In the genomic region with DNA sequence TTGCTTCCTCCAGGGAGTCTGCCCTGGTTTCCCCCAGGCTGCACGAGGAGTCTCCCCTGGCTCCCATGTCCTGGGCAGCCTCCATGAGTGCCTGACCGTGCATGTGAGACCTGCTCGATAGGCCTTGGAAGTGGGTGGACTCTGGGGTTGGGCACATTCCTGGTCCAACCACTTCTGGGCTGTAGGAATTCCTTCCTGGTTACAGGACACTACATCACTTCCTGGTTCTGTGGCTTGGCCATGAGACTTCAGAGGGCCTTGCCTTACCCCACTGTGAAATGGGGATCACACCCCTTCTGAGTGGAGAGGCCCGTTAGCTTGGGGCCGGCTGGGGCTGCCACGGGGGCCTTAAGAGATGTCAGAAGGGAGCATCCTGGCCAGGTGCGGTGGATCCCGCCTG, we compare ENCODE assay signal across 11 cellular contexts. TPM values are rescaled to one million over a fixed set of nuclear protein-coding genes. Genes with fewer than 3 reads are reported as not detected.
DNase-seq lines count a peak whose midpoint lies in the region; ATAC-seq and TF ChIP-seq lines count a peak whose summit lies in the region.
"Had no signal": no experiment of that assay in that cellular context is flagged by ENCODE, and none has a peak within 500 bp of the region (broad histone marks: within the 10 kb centered on the region; RNA-seq: fewer than 3 reads in every experiment).

No MANE protein-coding gene starts in this region.

- no peaks in the 10 kb centered on the region for H3K9me3 ChIP-seq in mucosa of descending colon

- intact Hi-C loops in mucosa of descending colon (cut with DNase I, micrococcal nuclease) = no loop called here
- intact Hi-C loops in posterior cingulate gyrus (cut with DNase I) = no loop called here

- ATAC-seq in mucosa of descending colon = peak; percentile 10
- ATAC-seq: stimulated activated effector memory CD8-positive, alpha-beta T cell treated with anti-CD3 and anti-CD28 coated beads, Interleukin-12 subunit alpha, Interleukin-12 subunit beta, amount 100 ng/mL, for 72 hours; WTC11 had no signal

- TF ChIP-seq CTCF in mucosa of descending colon (IDR thresholded peaks at IDR 0.05) = no peak

- peaks cover 12% of the 10 kb centered on the region for H3K4me1 ChIP-seq in mucosa of descending colon (ENCODE audit: low read depth)

- H3K36me3 ChIP-seq in mucosa of descending colon (ENCODE audit: low read depth) = no peaks in the 10 kb centered on the region

- no peak overlapping the region for H3K4me3 ChIP-seq in mucosa of descending colon

- DNase-seq in H4 (ENCODE audit: low spot score) (peak; percentile 95), astrocyte of the hippocampus (ENCODE audit: low read depth, low spot score) (peak; percentile 78), mucosa of descending colon (no peak), SK-N-DZ (ENCODE audit: low spot score) (no peak), posterior cingulate gyrus (no peak), nucleus accumbens (lab: John Stamatoyannopoulos, UW) (no peak)
- DNase-seq: cortex of kidney, hippocampal formation, NCI-H2107 had no signal

RNA-seq across cellular contexts. Expression of gene ZNF628, which starts 4.0 kb away (rescaled TPM):
- 1.4 and 3.9 TPM in 2 replicates for total RNA-seq in H4 (2014; rRNA removed; shearing (Covaris generic))
- 10 to 100 TPM in 1 of 3 donors, 1 to 10 TPM in 2; 6.8 to 11.1 (median 7.9) TPM for total RNA-seq in mucosa of descending colon
- 0.89 and 0.93 TPM in 2 replicates for polyA plus RNA-seq in SK-N-DZ (2014; cell fraction: cytosol; rRNA removed)
- 0.79 and 1.1 TPM in 2 replicates for polyA plus RNA-seq in SK-N-DZ (2014; cell fraction: nucleus; rRNA removed)

RNA-seq across cellular contexts. Expression of gene C19orf85, which starts 7.9 kb away (rescaled TPM):
- total RNA-seq in H4 (2014; rRNA removed; shearing (Covaris generic)) = not detected in 2 replicates
- total RNA-seq in mucosa of descending colon = not detected
- polyA plus RNA-seq in SK-N-DZ (2014; cell fraction: cytosol; rRNA removed) = 0.52 and 0.73 TPM in 2 replicates
- polyA plus RNA-seq in SK-N-DZ (2014; cell fraction: nucleus; rRNA removed) = 0.96 TPM in 1 of 2 replicates, not detected in the other

RNA-seq across cellular contexts. Expression of gene ISOC2, which starts 11.0 kb away (rescaled TPM):
- total RNA-seq in H4 (2014; rRNA removed; shearing (Covaris generic)) = 187 and 279 TPM in 2 replicates
- total RNA-seq in mucosa of descending colon = 10 to 100 TPM; 65.8 to 88.4 (median 86.9) TPM
- 52.6 and 61.5 TPM in 2 replicates for polyA plus RNA-seq in SK-N-DZ (2014; cell fraction: cytosol; rRNA removed)
- 29.9 and 47.9 TPM in 2 replicates for polyA plus RNA-seq in SK-N-DZ (2014; cell fraction: nucleus; rRNA removed)

RNA-seq across cellular contexts. Expression of gene NAT14, which starts 12.5 kb away (rescaled TPM):
- 28.0 and 28.9 TPM in 2 replicates for total RNA-seq in H4 (2014; rRNA removed; shearing (Covaris generic))
- 10 to 100 TPM in 1 of 3 donors, 1 to 10 TPM in 2; 3.9 to 21.7 (median 5.5) TPM for total RNA-seq in mucosa of descending colon
- 21.2 and 40.6 TPM in 2 replicates for polyA plus RNA-seq in SK-N-DZ (2014; cell fraction: cytosol; rRNA removed)
- polyA plus RNA-seq in SK-N-DZ (2014; cell fraction: nucleus; rRNA removed) = 95.9 and 121 TPM in 2 replicates

RNA-seq across cellular contexts. Expression of gene SSC5D, which starts 15.8 kb away (rescaled TPM):
- 0.23 and 0.29 TPM in 2 replicates for total RNA-seq in H4 (2014; rRNA removed; shearing (Covaris generic))
- 10 to 100 TPM in 1 of 3 donors, 1 to 10 TPM in 2; 2.6 to 35.0 (median 4.0) TPM for total RNA-seq in mucosa of descending colon
- 0.15 and 0.27 TPM in 2 replicates for polyA plus RNA-seq in SK-N-DZ (2014; cell fraction: cytosol; rRNA removed)
- 0.17 and 0.66 TPM in 2 replicates for polyA plus RNA-seq in SK-N-DZ (2014; cell fraction: nucleus; rRNA removed)

Comparison
In these comparisons a context has a peak if more than half of its experiments do, and no peak if none do; other contexts are left out.
1. DNase-seq: peak in H4 (single experiment) and astrocyte of the hippocampus (single experiment); none in mucosa of descending colon (0 of 3), SK-N-DZ (single experiment), posterior cingulate gyrus (0 of 10) and nucleus accumbens (0 of 56).